Comparison of ENCODE assay signal across 27 cellular contexts in genomic region chr22:47891609-47892008, GRCh38.
"Had no signal": no experiment of that assay in that cellular context is flagged by ENCODE, and none has a peak within 500 bp of the region (broad histone marks: within the 10 kb centered on the region; RNA-seq: fewer than 3 reads in every experiment).

No MANE protein-coding gene starts in this region.

- H2AFZ ChIP-seq: hepatocyte had no signal

- H3K27ac ChIP-seq: colonic mucosa, epithelial cell of prostate, esophagus squamous epithelium, gastrocnemius medialis, heart left ventricle, hepatocyte, left ventricle myocardium inferior, lower lobe of right lung had no signal

- H3K4me1 ChIP-seq: colonic mucosa, esophagus squamous epithelium, gastrocnemius medialis, heart left ventricle, left ventricle myocardium inferior, lower lobe of right lung had no signal

- DNase-seq: colonic mucosa; cortex of kidney; effector CD8-positive, alpha-beta T cell; effector memory CD8-positive, alpha-beta T cell; endodermal cell; erythroblast; esophagus squamous epithelium; foreskin fibroblast; foreskin melanocyte; gastrocnemius medialis; glutamatergic neuron; heart left ventricle; hypothalamus; immature natural killer cell; islet precursor cell; kidney; kidney glomerular epithelial cell; left colon; left ventricle myocardium inferior; lower lobe of right lung; mesenchymal stem cell; mucosa of descending colon; naive B cell; naive thymus-derived CD8-positive, alpha-beta T cell had no signal

- H3K27me3 ChIP-seq: colonic mucosa, hepatocyte had no signal

- H3K9me3 ChIP-seq: colonic mucosa, esophagus squamous epithelium, gastrocnemius medialis, lower lobe of right lung had no signal

- H3K4me3 ChIP-seq: colonic mucosa, esophagus squamous epithelium, gastrocnemius medialis, heart left ventricle, hepatocyte, left ventricle myocardium inferior, lower lobe of right lung, mucosa of descending colon had no signal

- H3K4me2 ChIP-seq: hepatocyte had no signal

- H3K36me3 ChIP-seq: colonic mucosa, esophagus squamous epithelium, gastrocnemius medialis, heart left ventricle, left ventricle myocardium inferior, lower lobe of right lung had no signal

- ATAC-seq: effector memory CD8-positive, alpha-beta T cell; esophagus mucosa; gastrocnemius medialis; heart left ventricle; left colon; lower lobe of right lung; mucosa of descending colon; naive thymus-derived CD8-positive, alpha-beta T cell had no signal

- H3K79me2 ChIP-seq: hepatocyte had no signal
